ENCODE assay signal across 1 cellular context in the genomic region with DNA sequence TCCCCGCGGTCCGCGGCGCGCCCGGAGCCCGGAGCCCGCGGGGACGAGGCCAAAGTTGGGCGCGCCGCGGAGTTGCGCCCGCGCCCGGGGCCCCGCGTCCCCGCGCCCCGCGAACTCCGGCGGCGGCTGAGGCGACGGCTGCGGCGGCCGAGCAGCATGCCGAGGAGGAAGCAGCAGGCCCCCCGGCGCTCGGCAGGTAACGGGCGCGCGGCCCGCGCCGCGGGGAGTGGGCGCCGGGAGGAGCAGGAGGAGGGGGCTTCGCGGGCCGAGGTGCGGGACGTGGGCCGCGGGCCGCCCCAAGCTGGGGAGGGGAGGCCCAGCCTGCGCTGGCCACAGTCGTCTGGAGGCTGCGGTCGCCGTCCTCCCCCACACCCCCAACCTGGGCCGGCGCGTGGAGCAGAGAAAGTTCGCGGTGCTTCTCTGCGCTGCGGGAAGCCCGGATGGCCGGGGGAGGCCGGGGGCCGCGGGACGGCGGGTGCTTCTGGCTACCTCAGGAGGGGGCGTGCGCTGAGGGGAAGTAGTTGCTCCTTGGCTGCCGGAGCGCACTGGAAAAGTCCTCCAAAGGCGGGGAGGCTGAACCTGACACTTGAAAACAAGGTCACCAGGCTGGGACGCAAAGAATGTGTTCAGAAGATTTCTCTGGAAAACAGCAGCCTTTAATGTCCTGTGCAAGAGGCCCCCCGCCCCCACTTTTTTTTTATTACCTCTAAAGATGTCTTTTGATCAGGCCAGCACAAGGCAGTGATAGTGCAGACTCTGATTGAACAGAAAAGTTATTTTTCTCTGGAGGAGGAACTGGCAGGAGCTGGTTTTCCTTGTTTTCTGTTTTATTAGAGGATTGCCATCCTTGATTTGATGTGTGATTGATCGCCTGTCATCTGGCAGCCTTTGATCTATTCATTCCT.
TF ChIP-seq lines count a peak whose summit lies in the region.

No MANE protein-coding gene starts in this region.

TF ChIP-seq in K562, 482 proteins besides CTCF, POLR2A, EP300 and RAD21 (continued from another document and continues in another):
- TF ChIP-seq EP400 (IDR thresholded peaks at IDR 0.05) (no peak), FOXA1 (IDR thresholded peaks at IDR 0.05; ENCODE audit: borderline replicate concordance) (no peak), POLR2G (IDR thresholded peaks at IDR 0.05; ENCODE audit: low read depth, low read length) (peak; percentile 53), PML (IDR thresholded peaks at IDR 0.05; ENCODE audit: low read length) (no peak), ZBTB1 (CRISPR knock-in tag; IDR thresholded peaks at IDR 0.05; ENCODE audit: borderline replicate concordance, low read depth) (no peak), RBFOX2 (IDR thresholded peaks at IDR 0.05; ENCODE audit: low read depth, low read length) (no peak; the same call in 1 of the 2 replicates), ZNF398 (CRISPR knock-in tag; IDR thresholded peaks at IDR 0.05) (no peak), ZNF143 (CRISPR knock-in tag; IDR thresholded peaks at IDR 0.05) (no peak), LEF1 (IDR thresholded peaks at IDR 0.05) (peak; percentile 89), ARID1B (IDR thresholded peaks at IDR 0.05) (no peak), FOXM1 (IDR thresholded peaks at IDR 0.05; ENCODE audit: low read depth) (no peak), FOXM1 (CRISPR knock-in tag; IDR thresholded peaks at IDR 0.05; ENCODE audit: low read depth) (no peak), EGR1 (conservative IDR thresholded peaks at IDR 0.05) (peak; percentile 35; the same call in 1 of the 2 replicates), PRPF4 (IDR thresholded peaks at IDR 0.05; ENCODE audit: insufficient read depth, low read depth, low read length, poor library complexity, severe bottlenecking) (no peak), FOXA3 (CRISPR knock-in tag; conservative IDR thresholded peaks at IDR 0.05 in 1 of 2, IDR thresholded peaks at IDR 0.05 in 1 of 2) (no peak), TEAD4 (IDR thresholded peaks at IDR 0.05; ENCODE audit: low read length) (no peak), TEAD4 (CRISPR knock-in tag; IDR thresholded peaks at IDR 0.05; ENCODE audit: borderline replicate concordance) (no peak), RBM22 (IDR thresholded peaks at IDR 0.05; ENCODE audit: low read depth, low read length, poor library complexity, severe bottlenecking) (no peak), BRCA1 (IDR thresholded peaks at IDR 0.05) (no peak), BRCA1 (CRISPR knock-in tag; IDR thresholded peaks at IDR 0.05) (no peak), SRF (CRISPR knock-in tag; IDR thresholded peaks at IDR 0.05) (no peak), BCLAF1 (IDR thresholded peaks at IDR 0.05; ENCODE audit: borderline replicate concordance in 1 of 2, control insufficient read depth in 1 of 2, low read depth in 2 of 2, low read length in 1 of 2) (no peak), PYGO2 (tag; IDR thresholded peaks at IDR 0.05) (no peak), MTA3 (IDR thresholded peaks at IDR 0.05; ENCODE audit: borderline replicate concordance) (no peak), ZSCAN29 (IDR thresholded peaks at IDR 0.05) (no peak), MED1 (CRISPR knock-in tag; IDR thresholded peaks at IDR 0.05; ENCODE audit: borderline replicate concordance) (no peak), TAF1 (IDR thresholded peaks at IDR 0.05; ENCODE audit: control insufficient read depth, extremely low read depth, insufficient read depth, low read length, severe bottlenecking) (peak; percentile 45), ILK (tag; IDR thresholded peaks at IDR 0.05; ENCODE audit: borderline replicate concordance, low read depth) (no peak), ZNF551 (CRISPR knock-in tag; IDR thresholded peaks at IDR 0.05) (no peak), ZNF644 (tag; IDR thresholded peaks at IDR 0.05; ENCODE audit: low read depth) (no peak), ZFP36 (IDR thresholded peaks at IDR 0.05; ENCODE audit: low read depth, low read length, partially characterized antibody) (no peak), SMARCA4 (IDR thresholded peaks at IDR 0.05) (no peak), E2F4 (CRISPR knock-in tag; IDR thresholded peaks at IDR 0.05; ENCODE audit: low read depth) (no peak), THAP12 (CRISPR knock-in tag; IDR thresholded peaks at IDR 0.05) (no peak), U2AF1 (optimal IDR thresholded peaks at IDR 0.05; ENCODE audit: low read depth, low read length) (no peak), TFAP4 (CRISPR knock-in tag; IDR thresholded peaks at IDR 0.05; ENCODE audit: borderline replicate concordance) (no peak), ZBTB17 (CRISPR knock-in tag; IDR thresholded peaks at IDR 0.05) (0 out of 2 replicates have a peak, but pooled peaks have one; percentile 51), POLR2AphosphoS5 (IDR thresholded peaks at IDR 0.05; ENCODE audit: control insufficient read depth, insufficient read depth, low read depth, low read length) (no peak), MAFG (tag; conservative IDR thresholded peaks at IDR 0.05) (no peak), POU5F1 (IDR thresholded peaks at IDR 0.05; ENCODE audit: borderline replicate concordance, low read depth, low read length, partially characterized antibody) (no peak), TARDBP (IDR thresholded peaks at IDR 0.05) (no peak), ZNF165 (CRISPR knock-in tag; IDR thresholded peaks at IDR 0.05; ENCODE audit: borderline replicate concordance) (no peak), PHTF2 (CRISPR knock-in tag; IDR thresholded peaks at IDR 0.05) (no peak), KDM5B (IDR thresholded peaks at IDR 0.05; ENCODE audit: insufficient replicate concordance, low read depth, low read length) (no peak), IRF2 (CRISPR knock-in tag; IDR thresholded peaks at IDR 0.05) (no peak), ZNF436 (CRISPR knock-in tag; IDR thresholded peaks at IDR 0.05) (no peak), MEIS2 (IDR thresholded peaks at IDR 0.05; ENCODE audit: partially characterized antibody) (peak; percentile 93), PCBP1 (IDR thresholded peaks at IDR 0.05; ENCODE audit: low read depth, low read length, poor library complexity, severe bottlenecking) (no peak), RHOXF2B (CRISPR knock-in tag; conservative IDR thresholded peaks at IDR 0.05) (no peak)
- TF ChIP-seq, protein P1, sequence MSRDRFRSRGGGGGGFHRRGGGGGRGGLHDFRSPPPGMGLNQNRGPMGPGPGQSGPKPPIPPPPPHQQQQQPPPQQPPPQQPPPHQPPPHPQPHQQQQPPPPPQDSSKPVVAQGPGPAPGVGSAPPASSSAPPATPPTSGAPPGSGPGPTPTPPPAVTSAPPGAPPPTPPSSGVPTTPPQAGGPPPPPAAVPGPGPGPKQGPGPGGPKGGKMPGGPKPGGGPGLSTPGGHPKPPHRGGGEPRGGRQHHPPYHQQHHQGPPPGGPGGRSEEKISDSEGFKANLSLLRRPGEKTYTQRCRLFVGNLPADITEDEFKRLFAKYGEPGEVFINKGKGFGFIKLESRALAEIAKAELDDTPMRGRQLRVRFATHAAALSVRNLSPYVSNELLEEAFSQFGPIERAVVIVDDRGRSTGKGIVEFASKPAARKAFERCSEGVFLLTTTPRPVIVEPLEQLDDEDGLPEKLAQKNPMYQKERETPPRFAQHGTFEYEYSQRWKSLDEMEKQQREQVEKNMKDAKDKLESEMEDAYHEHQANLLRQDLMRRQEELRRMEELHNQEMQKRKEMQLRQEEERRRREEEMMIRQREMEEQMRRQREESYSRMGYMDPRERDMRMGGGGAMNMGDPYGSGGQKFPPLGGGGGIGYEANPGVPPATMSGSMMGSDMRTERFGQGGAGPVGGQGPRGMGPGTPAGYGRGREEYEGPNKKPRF (IDR thresholded peaks at IDR 0.05; ENCODE audit: low read depth, low read length), result no peak
- TF ChIP-seq, protein P2, sequence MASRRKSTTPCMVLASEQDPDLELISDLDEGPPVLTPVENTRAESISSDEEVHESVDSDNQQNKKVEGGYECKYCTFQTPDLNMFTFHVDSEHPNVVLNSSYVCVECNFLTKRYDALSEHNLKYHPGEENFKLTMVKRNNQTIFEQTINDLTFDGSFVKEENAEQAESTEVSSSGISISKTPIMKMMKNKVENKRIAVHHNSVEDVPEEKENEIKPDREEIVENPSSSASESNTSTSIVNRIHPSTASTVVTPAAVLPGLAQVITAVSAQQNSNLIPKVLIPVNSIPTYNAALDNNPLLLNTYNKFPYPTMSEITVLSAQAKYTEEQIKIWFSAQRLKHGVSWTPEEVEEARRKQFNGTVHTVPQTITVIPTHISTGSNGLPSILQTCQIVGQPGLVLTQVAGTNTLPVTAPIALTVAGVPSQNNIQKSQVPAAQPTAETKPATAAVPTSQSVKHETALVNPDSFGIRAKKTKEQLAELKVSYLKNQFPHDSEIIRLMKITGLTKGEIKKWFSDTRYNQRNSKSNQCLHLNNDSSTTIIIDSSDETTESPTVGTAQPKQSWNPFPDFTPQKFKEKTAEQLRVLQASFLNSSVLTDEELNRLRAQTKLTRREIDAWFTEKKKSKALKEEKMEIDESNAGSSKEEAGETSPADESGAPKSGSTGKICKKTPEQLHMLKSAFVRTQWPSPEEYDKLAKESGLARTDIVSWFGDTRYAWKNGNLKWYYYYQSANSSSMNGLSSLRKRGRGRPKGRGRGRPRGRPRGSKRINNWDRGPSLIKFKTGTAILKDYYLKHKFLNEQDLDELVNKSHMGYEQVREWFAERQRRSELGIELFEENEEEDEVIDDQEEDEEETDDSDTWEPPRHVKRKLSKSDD (conservative IDR thresholded peaks at IDR 0.05; ENCODE audit: low read length), result no peak
